In genomic region chr20:2276015-2276414, GRCh38 we compare ENCODE assay signal across 1 cellular context.
TF ChIP-seq lines count a peak whose summit lies in the region.

No MANE protein-coding gene starts in this region.

TF ChIP-seq in HepG2, 621 proteins besides CTCF, POLR2A, EP300 and RAD21 (continued from another document and continues in another):
- TF ChIP-seq ZNF18 (CRISPR knock-in tag; IDR thresholded peaks at IDR 0.05; ENCODE audit: insufficient replicate concordance) (no peak), BHLHE40 (IDR thresholded peaks at IDR 0.05; ENCODE audit: low read length) (no peak), HNF4A (CRISPR knock-in tag; IDR thresholded peaks at IDR 0.05) (0 out of 2 replicates have a peak, but pooled peaks have one; percentile 17), ZHX2 (IDR thresholded peaks at IDR 0.05; ENCODE audit: low read depth) (no peak), ZHX2 (CRISPR knock-in tag; IDR thresholded peaks at IDR 0.05; ENCODE audit: borderline replicate concordance) (no peak), ZNF142 (CRISPR knock-in tag; IDR thresholded peaks at IDR 0.05) (no peak), ZSCAN30 (CRISPR knock-in tag; IDR thresholded peaks at IDR 0.05) (no peak), ZNF710 (CRISPR knock-in tag; IDR thresholded peaks at IDR 0.05; ENCODE audit: borderline replicate concordance) (no peak), SNRNP70 (IDR thresholded peaks at IDR 0.05; ENCODE audit: low read depth, low read length) (no peak), ZNF143 (CRISPR knock-in tag; IDR thresholded peaks at IDR 0.05) (no peak), ZNF496 (CRISPR knock-in tag; IDR thresholded peaks at IDR 0.05; ENCODE audit: insufficient replicate concordance) (no peak), ZNF354B (CRISPR knock-in tag; IDR thresholded peaks at IDR 0.05) (no peak), ZNF382 (CRISPR knock-in tag; IDR thresholded peaks at IDR 0.05; ENCODE audit: borderline replicate concordance) (no peak), ATF5 (CRISPR knock-in tag; IDR thresholded peaks at IDR 0.05; ENCODE audit: low read depth) (no peak), IRF2 (CRISPR knock-in tag; IDR thresholded peaks at IDR 0.05) (no peak), ZNF574 (CRISPR knock-in tag; IDR thresholded peaks at IDR 0.05) (no peak), ZNF737 (CRISPR knock-in tag; IDR thresholded peaks at IDR 0.05; ENCODE audit: borderline replicate concordance) (no peak), ZNF652 (CRISPR knock-in tag; IDR thresholded peaks at IDR 0.05; ENCODE audit: borderline replicate concordance, low read depth) (no peak), ARID5B (CRISPR knock-in tag; IDR thresholded peaks at IDR 0.05) (peak; percentile 78), IRX3 (CRISPR knock-in tag; IDR thresholded peaks at IDR 0.05; ENCODE audit: borderline replicate concordance, low read depth) (no peak), ZNF850 (CRISPR knock-in tag; conservative IDR thresholded peaks at IDR 0.05) (no peak), MED1 (CRISPR knock-in tag; IDR thresholded peaks at IDR 0.05) (no peak), SAP130 (CRISPR knock-in tag; IDR thresholded peaks at IDR 0.05; ENCODE audit: low read depth) (peak; percentile 58), FOXO4 (CRISPR knock-in tag; conservative IDR thresholded peaks at IDR 0.05) (no peak), FOXM1 (CRISPR knock-in tag; IDR thresholded peaks at IDR 0.05) (no peak), HDAC2 (CRISPR knock-in tag; IDR thresholded peaks at IDR 0.05) (peak; percentile 61; the same call in 1 of the 2 replicates)
